8 cellular contexts compared by ENCODE assay signal in the genomic region with DNA sequence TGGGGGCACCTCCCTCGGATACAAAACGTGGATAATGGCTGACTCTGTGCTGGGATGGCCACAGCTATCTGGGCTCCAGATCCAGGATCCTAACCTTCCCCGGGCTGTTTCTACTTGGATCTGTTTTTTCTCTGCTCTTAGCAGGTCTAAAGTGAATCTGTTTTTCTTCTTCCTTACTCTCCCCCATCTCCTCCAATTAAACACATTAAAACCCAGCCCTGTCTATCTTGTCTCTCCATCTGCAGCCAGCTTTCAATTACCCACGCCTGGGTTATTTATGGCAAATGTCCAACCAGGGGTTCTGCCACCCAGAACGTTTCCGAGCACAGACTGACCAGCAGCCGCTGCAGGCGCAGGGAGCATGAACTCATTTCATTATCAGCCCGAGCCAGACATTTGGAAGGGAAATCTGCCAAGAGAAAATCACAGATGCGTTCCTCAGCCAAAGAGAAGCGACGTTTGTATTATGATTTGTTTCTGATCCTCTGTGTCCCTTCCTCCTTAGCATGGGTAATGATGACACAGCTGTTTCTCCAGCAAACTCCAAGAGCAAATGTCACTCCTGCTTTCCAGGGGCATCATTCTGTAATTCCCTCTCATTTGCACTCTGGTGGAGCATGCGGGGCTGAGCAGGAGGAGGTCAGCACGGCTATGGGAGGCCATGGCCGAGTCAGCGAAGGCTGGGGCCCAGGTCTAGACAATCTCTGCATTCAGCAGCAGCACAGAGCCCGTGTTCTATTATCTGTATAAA. TPM values are rescaled to one million over a fixed set of nuclear protein-coding genes. Genes with fewer than 3 reads are reported as not detected.
DNase-seq lines count a peak whose midpoint lies in the region; ATAC-seq and TF ChIP-seq lines count a peak whose summit lies in the region.

No MANE protein-coding gene starts in this region.

- no peak overlapping the region for H3K4me3 ChIP-seq in GM23338

- DNase-seq in GM23338 (ENCODE audit: low spot score) = no peak
- DNase-seq in head of caudate nucleus = peak in 41 of 42 donors; percentile 35 to 84 (median 63)
- peak; percentile 79 for DNase-seq in putamen (ENCODE audit: low spot score)
- DNase-seq in COLO668 (lab: John Stamatoyannopoulos, UW; ENCODE audit: unreplicated experiment) = no peak
- DNase-seq in activated CD4-positive, alpha-beta T cell treated with anti-CD3 and anti-CD28 coated beads for 48 hours = no peak
- no peak for DNase-seq in activated T-cell treated with anti-CD3 and anti-CD28 coated beads, Interleukin-2, amount 50 U/mL, for 24 hours

- no peak for TF ChIP-seq CTCF in GM23338 (conservative IDR thresholded peaks at IDR 0.05; ENCODE audit: low read depth in 2 of 2)

- peaks cover 49% of the 10 kb centered on the region for H3K4me1 Mint-ChIP-seq in GM23338
- no peaks in the 10 kb centered on the region for H3K4me1 Mint-ChIP-seq in activated T-cell treated with anti-CD3 and anti-CD28 coated beads, Interleukin-2, amount 50 U/mL, for 24 hours (ENCODE audit: low read depth)

- H3K27me3 ChIP-seq in GM23338 (ENCODE audit: insufficient read depth) = no peaks in the 10 kb centered on the region

- H3K27ac ChIP-seq in GM23338 (ENCODE audit: low read depth) = 0 out of 2 replicates have a peak overlapping the region, but pooled peaks have one; percentile 19

- H3K9me2 ChIP-seq in GM23338 (ENCODE audit: insufficient read depth) = no peaks in the 10 kb centered on the region

- H3K4me1 ChIP-seq in GM23338 (ENCODE audit: insufficient read depth) = peaks cover 19% of the 10 kb centered on the region

- H3K9me3 Mint-ChIP-seq in GM23338 = no peaks in the 10 kb centered on the region
- no peaks in the 10 kb centered on the region for H3K9me3 Mint-ChIP-seq in activated T-cell treated with anti-CD3 and anti-CD28 coated beads, Interleukin-2, amount 50 U/mL, for 24 hours

- no peak for ATAC-seq in GM23338
- peak; percentile 85 for ATAC-seq in SK-N-SH treated with all-trans-retinoic acid at 6 μM for 48 hours
- no peak for ATAC-seq in HG03520 (IDR thresholded peaks at IDR 0.05; ENCODE audit: unreplicated experiment)

- peaks cover 14% of the 10 kb centered on the region for H3K27me3 Mint-ChIP-seq in GM23338 (ENCODE audit: insufficient read depth, low read depth, poor library complexity)
- H3K27me3 Mint-ChIP-seq in activated T-cell treated with anti-CD3 and anti-CD28 coated beads, Interleukin-2, amount 50 U/mL, for 24 hours = peaks cover 37% of the 10 kb centered on the region

- H3K4me2 ChIP-seq in GM23338 = no peak overlapping the region

- H3K79me2 ChIP-seq in GM23338 (replicated peaks; ENCODE audit: insufficient read depth) = 0 out of 2 replicates have a peak, but pooled peaks cover 4% of the 10 kb centered on the region

- peaks cover 5% of the 10 kb centered on the region for H4K20me1 ChIP-seq in GM23338 (replicated peaks; ENCODE audit: insufficient read depth)

- H3K4me3 Mint-ChIP-seq in GM23338 = no peak overlapping the region
- no peak overlapping the region for H3K4me3 Mint-ChIP-seq in activated T-cell treated with anti-CD3 and anti-CD28 coated beads, Interleukin-2, amount 50 U/mL, for 24 hours

- H2AFZ ChIP-seq in GM23338 = no peak overlapping the region

- 0 out of 2 replicates have a peak, but pooled peaks cover 9% of the 10 kb centered on the region for H3F3A ChIP-seq in GM23338 (replicated peaks; ENCODE audit: low read depth)

- intact Hi-C loops in head of caudate nucleus (cut with DNase I) = no loop called here

- H3K36me3 Mint-ChIP-seq in GM23338 (ENCODE audit: low read depth) = peaks cover 68% of the 10 kb centered on the region
- no peaks in the 10 kb centered on the region for H3K36me3 Mint-ChIP-seq in activated T-cell treated with anti-CD3 and anti-CD28 coated beads, Interleukin-2, amount 50 U/mL, for 24 hours (ENCODE audit: low read depth)

- H3K27ac Mint-ChIP-seq in GM23338 = peak overlapping the region; percentile 90; the same call in 1 of the 2 replicates
- no peak overlapping the region for H3K27ac Mint-ChIP-seq in activated T-cell treated with anti-CD3 and anti-CD28 coated beads, Interleukin-2, amount 50 U/mL, for 24 hours

- peaks cover 15% of the 10 kb centered on the region for H3K36me3 ChIP-seq in GM23338 (ENCODE audit: insufficient read depth)

TF ChIP-seq in GM23338, 12 proteins besides CTCF, POLR2A, EP300 and RAD21 (continues in another document):
- TF ChIP-seq, protein P1, sequence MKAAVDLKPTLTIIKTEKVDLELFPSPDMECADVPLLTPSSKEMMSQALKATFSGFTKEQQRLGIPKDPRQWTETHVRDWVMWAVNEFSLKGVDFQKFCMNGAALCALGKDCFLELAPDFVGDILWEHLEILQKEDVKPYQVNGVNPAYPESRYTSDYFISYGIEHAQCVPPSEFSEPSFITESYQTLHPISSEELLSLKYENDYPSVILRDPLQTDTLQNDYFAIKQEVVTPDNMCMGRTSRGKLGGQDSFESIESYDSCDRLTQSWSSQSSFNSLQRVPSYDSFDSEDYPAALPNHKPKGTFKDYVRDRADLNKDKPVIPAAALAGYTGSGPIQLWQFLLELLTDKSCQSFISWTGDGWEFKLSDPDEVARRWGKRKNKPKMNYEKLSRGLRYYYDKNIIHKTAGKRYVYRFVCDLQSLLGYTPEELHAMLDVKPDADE (IDR thresholded peaks at IDR 0.05) = no peak
- no peak for TF ChIP-seq ZNF114 (CRISPR knock-in tag; IDR thresholded peaks at IDR 0.05)
- no peak for TF ChIP-seq NANOG (IDR thresholded peaks at IDR 0.05; ENCODE audit: borderline replicate concordance)
- no peak for TF ChIP-seq ZNF331 (CRISPR knock-in tag; IDR thresholded peaks at IDR 0.05; ENCODE audit: low read depth)
- no peak for TF ChIP-seq EZH2 (IDR thresholded peaks at IDR 0.05; ENCODE audit: low read depth, unreplicated experiment)

TF ChIP-seq in SK-N-SH treated with all-trans-retinoic acid at 6 μM for 48 hours, 23 proteins besides CTCF, POLR2A, EP300 and RAD21 (continues in another document):
- TF ChIP-seq ESRRG (CRISPR knock-in tag; IDR thresholded peaks at IDR 0.05) = peak; percentile 90
- TF ChIP-seq ZC3H10 (CRISPR knock-in tag; IDR thresholded peaks at IDR 0.05) = peak; percentile 47; the same call in 1 of the 2 replicates
- peak; percentile 73; the same call in 1 of the 2 replicates for TF ChIP-seq RARB (CRISPR knock-in tag; IDR thresholded peaks at IDR 0.05)
- peak; percentile 74 for TF ChIP-seq ZNF70 (CRISPR knock-in tag; IDR thresholded peaks at IDR 0.05)
- TF ChIP-seq, protein P2, sequence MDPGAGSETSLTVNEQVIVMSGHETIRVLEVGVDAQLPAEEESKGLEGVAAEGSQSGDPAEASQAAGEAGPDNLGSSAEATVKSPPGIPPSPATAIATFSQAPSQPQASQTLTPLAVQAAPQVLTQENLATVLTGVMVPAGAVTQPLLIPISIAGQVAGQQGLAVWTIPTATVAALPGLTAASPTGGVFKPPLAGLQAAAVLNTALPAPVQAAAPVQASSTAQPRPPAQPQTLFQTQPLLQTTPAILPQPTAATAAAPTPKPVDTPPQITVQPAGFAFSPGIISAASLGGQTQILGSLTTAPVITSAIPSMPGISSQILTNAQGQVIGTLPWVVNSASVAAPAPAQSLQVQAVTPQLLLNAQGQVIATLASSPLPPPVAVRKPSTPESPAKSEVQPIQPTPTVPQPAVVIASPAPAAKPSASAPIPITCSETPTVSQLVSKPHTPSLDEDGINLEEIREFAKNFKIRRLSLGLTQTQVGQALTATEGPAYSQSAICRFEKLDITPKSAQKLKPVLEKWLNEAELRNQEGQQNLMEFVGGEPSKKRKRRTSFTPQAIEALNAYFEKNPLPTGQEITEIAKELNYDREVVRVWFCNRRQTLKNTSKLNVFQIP (CRISPR knock-in tag; IDR thresholded peaks at IDR 0.05; ENCODE audit: borderline replicate concordance, low read depth) = peak; percentile 98; the same call in 1 of the 2 replicates
- peak; percentile 99 for TF ChIP-seq SNAI2 (CRISPR knock-in tag; IDR thresholded peaks at IDR 0.05)
- no peak; the same call in 1 of the 2 replicates for TF ChIP-seq BACH2 (CRISPR knock-in tag; IDR thresholded peaks at IDR 0.05; ENCODE audit: borderline replicate concordance)
- TF ChIP-seq ZNF8 (CRISPR knock-in tag; IDR thresholded peaks at IDR 0.05) = peak; percentile 85
- peak; percentile 44; the same call in 1 of the 2 replicates for TF ChIP-seq ZFP30 (CRISPR knock-in tag; IDR thresholded peaks at IDR 0.05)
- peak; percentile 97 for TF ChIP-seq ISL1 (CRISPR knock-in tag; IDR thresholded peaks at IDR 0.05)
- TF ChIP-seq PPARA (CRISPR knock-in tag; IDR thresholded peaks at IDR 0.05; ENCODE audit: borderline replicate concordance) = peak; percentile 86; the same call in 1 of the 2 replicates
- no peak for TF ChIP-seq OSR1 (CRISPR knock-in tag; IDR thresholded peaks at IDR 0.05)
- peak; percentile 89 for TF ChIP-seq ZFP3 (CRISPR knock-in tag; IDR thresholded peaks at IDR 0.05)
- peak; percentile 86; the same call in 1 of the 2 replicates for TF ChIP-seq ARNTL (CRISPR knock-in tag; IDR thresholded peaks at IDR 0.05; ENCODE audit: borderline replicate concordance, low read depth)
- peak; percentile 97 for TF ChIP-seq GLIS3 (CRISPR knock-in tag; IDR thresholded peaks at IDR 0.05)
- peak; percentile 100 for TF ChIP-seq TCF4 (CRISPR knock-in tag; IDR thresholded peaks at IDR 0.05; ENCODE audit: borderline replicate concordance)
- peak; percentile 92 for TF ChIP-seq ZNF565 (CRISPR knock-in tag; conservative IDR thresholded peaks at IDR 0.05; ENCODE audit: low read depth)
- peak; percentile 47; the same call in 1 of the 2 replicates for TF ChIP-seq CSDC2 (CRISPR knock-in tag; IDR thresholded peaks at IDR 0.05)
- TF ChIP-seq, protein P3, sequence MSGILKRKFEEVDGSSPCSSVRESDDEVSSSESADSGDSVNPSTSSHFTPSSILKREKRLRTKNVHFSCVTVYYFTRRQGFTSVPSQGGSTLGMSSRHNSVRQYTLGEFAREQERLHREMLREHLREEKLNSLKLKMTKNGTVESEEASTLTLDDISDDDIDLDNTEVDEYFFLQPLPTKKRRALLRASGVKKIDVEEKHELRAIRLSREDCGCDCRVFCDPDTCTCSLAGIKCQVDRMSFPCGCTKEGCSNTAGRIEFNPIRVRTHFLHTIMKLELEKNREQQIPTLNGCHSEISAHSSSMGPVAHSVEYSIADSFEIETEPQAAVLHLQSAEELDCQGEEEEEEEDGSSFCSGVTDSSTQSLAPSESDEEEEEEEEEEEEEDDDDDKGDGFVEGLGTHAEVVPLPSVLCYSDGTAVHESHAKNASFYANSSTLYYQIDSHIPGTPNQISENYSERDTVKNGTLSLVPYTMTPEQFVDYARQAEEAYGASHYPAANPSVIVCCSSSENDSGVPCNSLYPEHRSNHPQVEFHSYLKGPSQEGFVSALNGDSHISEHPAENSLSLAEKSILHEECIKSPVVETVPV (CRISPR knock-in tag; IDR thresholded peaks at IDR 0.05) = peak; percentile 96

RNA-seq across cellular contexts. Expression of a gene that starts 42.0 kb away (rescaled TPM):
- 48.8 and 50.9 TPM in 2 replicates for total RNA-seq in GM23338 (2014; rRNA removed; shearing (Covaris generic))
- 40.2 and 44.1 TPM in 2 replicates for polyA plus RNA-seq in GM23338 (2016; fragmentation: Nextera tagmentation; extraction: Ambion mirVana)

Comparison
In these comparisons a context has a peak if more than half of its experiments do, and no peak if none do; other contexts are left out.
1. DNase-seq: peak in head of caudate nucleus (41 of 42) and putamen (single experiment); none in GM23338 (single experiment), COLO668 (single experiment), activated CD4-positive, alpha-beta T cell treated with anti-CD3 and anti-CD28 coated beads for 48 hours (single experiment) and activated T-cell treated with anti-CD3 and anti-CD28 coated beads, Interleukin-2, amount 50 U/mL, for 24 hours (single experiment).